ENCODE assay signal across 28 cellular contexts in the genomic region with DNA sequence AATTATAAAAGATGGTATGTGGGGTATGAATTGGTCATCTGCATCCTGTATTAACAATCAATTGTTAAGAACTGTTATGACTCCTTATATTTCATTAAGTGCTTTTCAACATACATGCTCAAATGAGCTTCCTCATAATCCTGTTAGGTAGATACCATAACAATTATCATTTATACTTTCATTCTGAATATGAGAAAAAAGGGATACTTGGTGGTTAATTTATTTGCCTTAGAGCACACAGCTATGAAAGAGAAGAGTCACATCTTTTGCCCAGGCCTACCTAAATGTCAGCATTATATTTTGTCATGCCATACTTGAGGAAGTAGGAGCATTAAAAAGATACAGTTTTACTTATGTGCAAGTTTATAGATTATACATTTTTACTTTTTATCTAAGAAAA.
A peak's percentile ranks its signal among the peaks of the same experiment; 100 is the strongest.
DNase-seq lines count a peak whose midpoint lies in the region; ATAC-seq, FAIRE-seq and TF ChIP-seq lines count a peak whose summit lies in the region.
"Had no signal": no experiment of that assay in that cellular context is flagged by ENCODE, and none has a peak within 500 bp of the region (broad histone marks: within the 10 kb centered on the region; RNA-seq: fewer than 3 reads in every experiment).

No MANE protein-coding gene starts in this region.

- ATAC-seq in left ventricle myocardium superior = no peak
- no peak for ATAC-seq in activated B cell treated with CpG ODN at 0.5 μM for 24 hours (ENCODE audit: low read depth)
- no peak for ATAC-seq in pancreas
- ATAC-seq in HG03457 (IDR thresholded peaks at IDR 0.05; ENCODE audit: unreplicated experiment) = no peak
- ATAC-seq in GM19452 (IDR thresholded peaks at IDR 0.05; ENCODE audit: unreplicated experiment) = no peak
- ATAC-seq: GM12878, upper lobe of right lung had no signal

- CTCF ChIA-PET in activated B cell treated with CpG ODN at 0.5 μM for 24 hours (lab: Charles Lee) = interaction anchor here (2.1 kb wide), 1 partner anchor 184 kb away, joined by 5 read pairs; no protein-coding TSS in a partner anchor

- intact Hi-C loops in left ventricle myocardium superior (cut with micrococcal nuclease) (loop anchor here (10.0 kb wide), 2 partner anchors 184 to 1156 kb away; no protein-coding TSS in a partner anchor), activated B cell treated with CpG ODN at 0.5 μM for 24 hours (cut with micrococcal nuclease) (loop anchor here (5.0 kb wide), 2 partner anchors 41 to 694 kb away; no protein-coding TSS in a partner anchor), pancreas (cut with DNase I) (loop anchor here in 1 of 3 donors (10.0 kb wide), 1 partner anchor 1156 kb away; no protein-coding TSS in a partner anchor)

- H3K4me1 Mint-ChIP-seq in activated B cell treated with CpG ODN at 0.5 μM for 24 hours = peaks cover 63% of the 10 kb centered on the region
- H3K4me1 Mint-ChIP-seq: activated CD4-positive, alpha-beta T cell treated with anti-CD3 and anti-CD28 coated beads, Interleukin-2, amount 10 ng/mL, durations not matched to agents 24 days and 14 days had no signal

- no peaks in the 10 kb centered on the region for H3K36me3 ChIP-seq in right atrium auricular region
- H3K36me3 ChIP-seq in pancreas = no peaks in the 10 kb centered on the region
- H3K36me3 ChIP-seq: upper lobe of right lung had no signal

- H3K27me3 ChIP-seq in right atrium auricular region (no peaks in the 10 kb centered on the region), pancreas (no peaks in the 10 kb centered on the region)
- H3K27me3 ChIP-seq: upper lobe of right lung had no signal

- POLR2A ChIA-PET in activated B cell treated with CpG ODN at 0.5 μM for 24 hours (lab: Charles Lee) = interaction anchor here (0.6 to 1.5 kb wide), 2 partner anchors 361 to 439 kb away, joined by 4 to 10 read pairs; no protein-coding TSS in a partner anchor

- H3K4me1 ChIP-seq in right atrium auricular region (peaks cover 0 to 16% of the 10 kb centered on the region in 2 donors), pancreas (peaks cover 0 to 7% (median 0%) of the 10 kb centered on the region in 3 donors)

- H3K9me3 ChIP-seq in right atrium auricular region (no peaks in the 10 kb centered on the region), pancreas (no peaks in the 10 kb centered on the region)
- H3K9me3 ChIP-seq: upper lobe of right lung had no signal

- H3K4me3 Mint-ChIP-seq in activated B cell treated with CpG ODN at 0.5 μM for 24 hours = no peak overlapping the region
- H3K4me3 Mint-ChIP-seq: activated CD4-positive, alpha-beta T cell treated with anti-CD3 and anti-CD28 coated beads, Interleukin-2, amount 10 ng/mL, durations not matched to agents 24 days and 14 days; activated naive CD8-positive, alpha-beta T cell treated with anti-CD3 and anti-CD28 coated beads for 36 hours had no signal

- no peaks in the 10 kb centered on the region for H3K36me3 Mint-ChIP-seq in activated B cell treated with CpG ODN at 0.5 μM for 24 hours (ENCODE audit: low read depth)
- H3K36me3 Mint-ChIP-seq: activated naive CD8-positive, alpha-beta T cell treated with anti-CD3 and anti-CD28 coated beads for 36 hours had no signal

- TF ChIP-seq CTCF in right atrium auricular region (IDR thresholded peaks at IDR 0.05) (no peak), activated B cell treated with CpG ODN at 0.5 μM for 24 hours (IDR thresholded peaks at IDR 0.05) (no peak), pancreas (IDR thresholded peaks at IDR 0.05) (no peak)

- H3K4me3 ChIP-seq in right atrium auricular region (no peak overlapping the region), pancreas (no peak overlapping the region)
- H3K4me3 ChIP-seq: GM12878, upper lobe of right lung had no signal

- no peak for DNase-seq in right atrium auricular region (ENCODE audit: low spot score)
- DNase-seq in left ventricle myocardium superior = no peak
- DNase-seq in activated B cell treated with CpG ODN at 0.5 μM for 24 hours = no peak
- DNase-seq in pancreas = no peak
- no peak for DNase-seq in activated T-cell treated with anti-CD3 and anti-CD28 coated beads, Interleukin-2, amount 50 U/mL, for 48 hours
- DNase-seq: activated CD4-positive, alpha-beta T cell treated with anti-CD3 and anti-CD28 coated beads, Interleukin-2, amount 10 ng/mL, durations not matched to agents 24 days and 14 days; activated CD8-positive, alpha-beta memory T cell treated with anti-CD3 and anti-CD28 coated beads for 24 hours; activated gamma-delta T cell; activated naive CD8-positive, alpha-beta T cell treated with anti-CD3 and anti-CD28 coated beads for 36 hours; activated T-cell treated with anti-CD3 and anti-CD28 coated beads for 4 hours; anterior cingulate cortex; erythroblast; foreskin fibroblast; HCEC 1CT; Kasumi-1; kidney glomerular epithelial cell; NCI-H1417 treated with DMSO at 0.1 percent for 48 hours; NCI-H2227 treated with DMSO at 0.1 percent for 48 hours; NCI-H526; small intestine; stimulated activated naive CD4-positive, alpha-beta T cell; T1000; upper lobe of right lung had no signal

- H3K27ac ChIP-seq in right atrium auricular region = peak overlapping the region; percentile 17 to 80
- no peak overlapping the region for H3K27ac ChIP-seq in pancreas
- H3K27ac ChIP-seq: upper lobe of right lung had no signal

- H3K27ac Mint-ChIP-seq in activated B cell treated with CpG ODN at 0.5 μM for 24 hours = peak overlapping the region; percentile 56
- H3K27ac Mint-ChIP-seq: activated CD4-positive, alpha-beta T cell treated with anti-CD3 and anti-CD28 coated beads, Interleukin-2, amount 10 ng/mL, durations not matched to agents 24 days and 14 days; activated naive CD8-positive, alpha-beta T cell treated with anti-CD3 and anti-CD28 coated beads for 36 hours had no signal

- H3K27me3 Mint-ChIP-seq in activated B cell treated with CpG ODN at 0.5 μM for 24 hours = peaks cover 2% of the 10 kb centered on the region

- peak; percentile 20 for FAIRE-seq in pancreas (lab: Jason Lieb, UNC)
- FAIRE-seq: bronchial epithelial cell, GM12878, RCC 7860, small intestine had no signal

- no peaks in the 10 kb centered on the region for H3K9me3 Mint-ChIP-seq in activated B cell treated with CpG ODN at 0.5 μM for 24 hours
- H3K9me3 Mint-ChIP-seq: activated CD4-positive, alpha-beta T cell treated with anti-CD3 and anti-CD28 coated beads, Interleukin-2, amount 10 ng/mL, durations not matched to agents 24 days and 14 days; activated naive CD8-positive, alpha-beta T cell treated with anti-CD3 and anti-CD28 coated beads for 36 hours had no signal

Comparison
In these comparisons a context has a peak if more than half of its experiments do, and no peak if none do; other contexts are left out.
1. H3K27ac ChIP-seq: peak in right atrium auricular region (2 of 2); none in pancreas (0 of 4).